In genomic region chr22:37907036-37907954, GRCh38 we compare ENCODE assay signal across 8 cellular contexts. TPM values are rescaled to one million over a fixed set of nuclear protein-coding genes. Genes with fewer than 3 reads are reported as not detected.
DNase-seq lines count a peak whose midpoint lies in the region; ATAC-seq, FAIRE-seq and TF ChIP-seq lines count a peak whose summit lies in the region.

No MANE protein-coding gene starts in this region.

- CTCF ChIA-PET in AG04450 (lab: Charles Lee) = interaction anchor here (0.6 to 1.5 kb wide), 4 partner anchors 20 to 44 kb away, joined by 3 to 5 read pairs (median 4); no protein-coding TSS in a partner anchor

- peak overlapping the region; percentile 70 for H3K27ac Mint-ChIP-seq in mesothelial cell of epicardium

- H3K36me3 Mint-ChIP-seq in mesothelial cell of epicardium = peaks cover 3% of the 10 kb centered on the region

- no peaks in the 10 kb centered on the region for H3K9me3 Mint-ChIP-seq in mesothelial cell of epicardium

- H3K4me3 ChIP-seq in AG04450 (ENCODE audit: low read depth, low read length) (peak overlapping the region; percentile 73), bronchial epithelial cell (ENCODE audit: low read depth, low read length) (peak overlapping the region; percentile 75)

- H3K4me3 Mint-ChIP-seq in mesothelial cell of epicardium = peak overlapping the region; percentile 82

- H3K9me3 ChIP-seq in AG04450 (ENCODE audit: control insufficient read depth, insufficient read depth, low read length) = no peaks in the 10 kb centered on the region

- no peaks in the 10 kb centered on the region for H3K27me3 Mint-ChIP-seq in mesothelial cell of epicardium (ENCODE audit: low read depth)

- peak; percentile 83 for FAIRE-seq in bronchial epithelial cell (lab: Jason Lieb, UNC)

- H3K4me1 Mint-ChIP-seq in mesothelial cell of epicardium = peaks cover 38% of the 10 kb centered on the region

- H3K27ac ChIP-seq in AG04450 (ENCODE audit: low read depth, low read length) = peak overlapping the region; percentile 57

- POLR2A ChIA-PET in AG04450 (lab: Yijun Ruan, JAX) = interaction anchor here (1.5 to 2.8 kb wide), 2 partner anchors 9 to 20 kb away, joined by 8 to 13 read pairs; no protein-coding TSS in a partner anchor

- DNase-seq in AG04450 (ENCODE audit: low read depth, low spot score) = no peak
- peak; percentile 4 for DNase-seq in HT-29 (ENCODE audit: low spot score)
- no peak for DNase-seq in bronchial epithelial cell (ENCODE audit: low read depth)
- DNase-seq in mesothelial cell of epicardium (ENCODE audit: low spot score in 2 of 2, unreplicated experiment in 2 of 2) = no peak
- DNase-seq in GF-D8 (lab: John Stamatoyannopoulos, UW) = no peak
- DNase-seq in NCI-H345 (lab: John Stamatoyannopoulos, UW) = no peak
- DNase-seq in T1000 (lab: John Stamatoyannopoulos, UW) = no peak

- H3K27me3 ChIP-seq in AG04450 (ENCODE audit: control insufficient read depth, insufficient read depth, low read length) = no peaks in the 10 kb centered on the region
- H3K27me3 ChIP-seq in bronchial epithelial cell (ENCODE audit: control insufficient read depth, insufficient read depth, low read length) = no peaks in the 10 kb centered on the region

- H3K36me3 ChIP-seq in bronchial epithelial cell (ENCODE audit: control insufficient read depth, insufficient read depth, low read length) = peaks cover 25% of the 10 kb centered on the region

- TF ChIP-seq CTCF in AG04450 (IDR thresholded peaks at IDR 0.05; ENCODE audit: low read depth, low read length) = no peak
- TF ChIP-seq CTCF in bronchial epithelial cell (IDR thresholded peaks at IDR 0.05; ENCODE audit: insufficient read depth, low read length, severe bottlenecking) = no peak
- no peak for TF ChIP-seq CTCF in mesothelial cell of epicardium (IDR thresholded peaks at IDR 0.05; ENCODE audit: unreplicated experiment)

- no peak for ATAC-seq in HG03135 (IDR thresholded peaks at IDR 0.05; ENCODE audit: unreplicated experiment)

RNA-seq across cellular contexts. Expression of gene MICALL1, which starts 1.2 kb away (rescaled TPM):
- 12.1 and 12.9 TPM in 2 replicates for polyA plus RNA-seq in AG04450 (2011; rRNA removed)
- polyA minus RNA-seq in AG04450 (2011; rRNA and poly(A)+ RNA removed) = 22.5 and 23.1 TPM in 2 replicates
- total RNA-seq in HT-29 (2014; rRNA removed; shearing (Covaris generic)) = 23.7 and 25.7 TPM in 2 replicates
- total RNA-seq in bronchial epithelial cell (143 and 201 TPM in 2 replicates), mesothelial cell of epicardium (47.2 to 51.7 TPM (median 48.2 TPM) in 3 replicates)

RNA-seq across cellular contexts. Expression of gene C22orf23, which starts 46.1 kb away (rescaled TPM):
- 0.45 and 0.55 TPM in 2 replicates for polyA plus RNA-seq in AG04450 (2011; rRNA removed)
- polyA minus RNA-seq in AG04450 (2011; rRNA and poly(A)+ RNA removed) = 0.64 TPM in 1 of 2 replicates, not detected in the other
- not detected in 2 replicates for total RNA-seq in HT-29 (2014; rRNA removed; shearing (Covaris generic))
- total RNA-seq in bronchial epithelial cell (not detected in 2 replicates), mesothelial cell of epicardium (0.31 to 0.40 TPM in 2 of 3 replicates, not detected in the other)

RNA-seq across cellular contexts. Expression of gene POLR2F, which starts 46.2 kb away (rescaled TPM):
- 87.4 and 89.8 TPM in 2 replicates for polyA plus RNA-seq in AG04450 (2011; rRNA removed)
- 20.0 and 27.4 TPM in 2 replicates for polyA minus RNA-seq in AG04450 (2011; rRNA and poly(A)+ RNA removed)
- 122 and 144 TPM in 2 replicates for total RNA-seq in HT-29 (2014; rRNA removed; shearing (Covaris generic))
- total RNA-seq in bronchial epithelial cell (23.7 and 41.0 TPM in 2 replicates), mesothelial cell of epicardium (63.8 to 70.0 TPM (median 66.3 TPM) in 3 replicates)

RNA-seq across cellular contexts. Expression of gene EIF3L, which starts 58.1 kb away (rescaled TPM):
- 833 and 867 TPM in 2 replicates for polyA plus RNA-seq in AG04450 (2011; rRNA removed)
- polyA minus RNA-seq in AG04450 (2011; rRNA and poly(A)+ RNA removed) = 654 and 673 TPM in 2 replicates
- 219 and 230 TPM in 2 replicates for total RNA-seq in HT-29 (2014; rRNA removed; shearing (Covaris generic))
- total RNA-seq in bronchial epithelial cell = 267 and 420 TPM in 2 replicates
- total RNA-seq in mesothelial cell of epicardium = 633 to 642 TPM (median 639 TPM) in 3 replicates
